Comparison of ENCODE assay signal across 13 cellular contexts in genomic region chr18:79397288-79397829, GRCh38. TPM values are rescaled to one million over a fixed set of nuclear protein-coding genes. Genes with fewer than 3 reads are reported as not detected.
DNase-seq lines count a peak whose midpoint lies in the region; ATAC-seq and TF ChIP-seq lines count a peak whose summit lies in the region.
"Had no signal": no experiment of that assay in that cellular context is flagged by ENCODE, and none has a peak within 500 bp of the region (broad histone marks: within the 10 kb centered on the region; RNA-seq: fewer than 3 reads in every experiment).

No MANE protein-coding gene starts in this region.

- peaks cover 32% of the 10 kb centered on the region for H3K36me3 Mint-ChIP-seq in stimulated activated naive CD8-positive, alpha-beta T cell treated with anti-CD3 and anti-CD28 coated beads, Interleukin-15, Interleukin-2, amounts not matched to agents 100 ng/mL and 50 ng/mL, for 24 hours (ENCODE audit: low read depth)

- DNase-seq in stimulated activated naive CD8-positive, alpha-beta T cell treated with anti-CD3 and anti-CD28 coated beads, Interleukin-15, Interleukin-2, amounts not matched to agents 100 U/mL and 50 U/mL, for 24 hours: no peak
- DNase-seq in ascending aorta (ENCODE audit: low spot score in 2 of 2): no peak
- DNase-seq in NCI-H1105 (lab: John Stamatoyannopoulos, UW): no peak
- DNase-seq in GM10248 (ENCODE audit: extremely low spot score): no peak
- DNase-seq in NCI-H2196 (lab: John Stamatoyannopoulos, UW; ENCODE audit: unreplicated experiment): no peak
- DNase-seq in inferior parietal cortex (ENCODE audit: extremely low spot score): no peak
- DNase-seq: BE2C; central memory CD4-positive, alpha-beta T cell; foreskin fibroblast; NCI-H1105 treated with DMSO at 0.1 percent for 48 hours; PC-9 had no signal

- POLR2A ChIA-PET in GM10248 (lab: Yijun Ruan, JAX): no interaction called here

- H3K27ac Mint-ChIP-seq in stimulated activated naive CD8-positive, alpha-beta T cell treated with anti-CD3 and anti-CD28 coated beads, Interleukin-15, Interleukin-2, amounts not matched to agents 100 ng/mL and 50 ng/mL, for 24 hours: no peak overlapping the region

- H3K9me3 ChIP-seq in ascending aorta: no peaks in the 10 kb centered on the region
- no peaks in the 10 kb centered on the region for H3K9me3 ChIP-seq in mesodermal cell (ENCODE audit: control insufficient read depth, low read length)
- H3K9me3 ChIP-seq: BE2C had no signal

- peaks cover 9 to 17% of the 10 kb centered on the region in 2 donors for H3K4me1 ChIP-seq in ascending aorta
- H3K4me1 ChIP-seq in mesodermal cell (ENCODE audit: control insufficient read depth, insufficient read depth, low read length, poor library complexity, severe bottlenecking): peaks cover 26% of the 10 kb centered on the region
- H3K4me1 ChIP-seq: BE2C had no signal

- H3K27ac ChIP-seq in ascending aorta (no peak overlapping the region), mesodermal cell (ENCODE audit: low read depth, low read length, severe bottlenecking) (no peak overlapping the region)
- H3K27ac ChIP-seq: PC-9 had no signal

- H3K4me3 Mint-ChIP-seq in stimulated activated naive CD8-positive, alpha-beta T cell treated with anti-CD3 and anti-CD28 coated beads, Interleukin-15, Interleukin-2, amounts not matched to agents 100 ng/mL and 50 ng/mL, for 24 hours: peak overlapping the region; percentile 92

- ATAC-seq in stimulated activated naive CD8-positive, alpha-beta T cell treated with anti-CD3 and anti-CD28 coated beads, Interleukin-15, Interleukin-2, amounts not matched to agents 100 U/mL and 50 U/mL, for 24 hours: no peak

- no peaks in the 10 kb centered on the region for H3K27me3 ChIP-seq in ascending aorta

- H3K36me3 ChIP-seq in ascending aorta (no peaks in the 10 kb centered on the region), mesodermal cell (ENCODE audit: control insufficient read depth, insufficient read depth, low read length) (peaks cover 12% of the 10 kb centered on the region)
- H3K36me3 ChIP-seq: BE2C had no signal

- intact Hi-C loops in ascending aorta (cut with DNase I): loop anchor here (5.0 to 10.0 kb wide), 4 partner anchors 330 to 707 kb away; partner anchors contain the start of genes ADNP2, ATP9B, RBFA and TXNL4A

- H3K9me3 Mint-ChIP-seq in stimulated activated naive CD8-positive, alpha-beta T cell treated with anti-CD3 and anti-CD28 coated beads, Interleukin-15, Interleukin-2, amounts not matched to agents 100 ng/mL and 50 ng/mL, for 24 hours: no peaks in the 10 kb centered on the region

- CTCF ChIA-PET in GM10248 (lab: Yijun Ruan, JAX): interaction anchor here (1.0 to 3.7 kb wide), 8 partner anchors 8 to 248 kb away, joined by 3 to 27 read pairs (median 4); no protein-coding TSS in a partner anchor

- TF ChIP-seq CTCF in ascending aorta (IDR thresholded peaks at IDR 0.05) (no peak), GM10248 (IDR thresholded peaks at IDR 0.05; ENCODE audit: control extremely low read depth, extremely low read depth, low read depth, missing control alignments) (no peak)

- peaks cover 44% of the 10 kb centered on the region for H3K4me1 Mint-ChIP-seq in stimulated activated naive CD8-positive, alpha-beta T cell treated with anti-CD3 and anti-CD28 coated beads, Interleukin-15, Interleukin-2, amounts not matched to agents 100 ng/mL and 50 ng/mL, for 24 hours (ENCODE audit: low read depth)

- peaks cover 2% of the 10 kb centered on the region for H3K27me3 Mint-ChIP-seq in stimulated activated naive CD8-positive, alpha-beta T cell treated with anti-CD3 and anti-CD28 coated beads, Interleukin-15, Interleukin-2, amounts not matched to agents 100 ng/mL and 50 ng/mL, for 24 hours

- H3K4me3 ChIP-seq in ascending aorta: peak overlapping the region; percentile 64 to 92
- peak overlapping the region; percentile 66 for H3K4me3 ChIP-seq in mesodermal cell (ENCODE audit: extremely low read depth, insufficient read depth, low read length, poor library complexity, severe bottlenecking)
- H3K4me3 ChIP-seq: PC-9 had no signal

- 58 to 64% methylated on average over 22 to 23 of the region's 26 CpGs for WGBS in mesodermal cell (ENCODE audit: insufficient coverage in 2 of 2), 2 experiments

RNA-seq across cellular contexts. Expression of gene NFATC1, which starts 1.6 kb away (rescaled TPM):
- 64.1 TPM for total RNA-seq in ascending aorta
- polyA plus RNA-seq in mesodermal cell (2013, experiment 1 of 2): 55.8 TPM
- 44.4 TPM for polyA plus RNA-seq in mesodermal cell (2013, experiment 2 of 2)
